8 cellular contexts compared by ENCODE assay signal in the genomic region with DNA sequence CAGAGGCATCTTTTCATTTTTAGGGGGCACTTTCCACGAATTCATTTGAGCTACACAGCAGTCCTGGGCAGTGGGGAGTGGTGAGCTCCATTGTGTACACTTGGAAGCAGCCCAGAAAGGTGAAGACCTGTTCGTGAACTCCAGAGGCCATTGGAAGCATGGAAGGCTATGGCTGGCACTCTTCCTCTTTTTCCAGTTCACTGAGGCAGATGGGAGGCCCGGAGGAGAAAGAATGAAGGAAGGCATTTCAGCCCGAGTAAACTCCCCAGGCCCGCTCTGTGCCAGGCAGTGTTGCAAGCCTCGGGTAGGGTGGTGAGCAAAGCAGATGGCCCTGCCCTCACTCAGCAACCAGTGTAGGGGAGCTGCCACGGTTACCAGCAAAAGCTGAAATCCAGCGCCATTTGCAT. TPM values are rescaled to one million over a fixed set of nuclear protein-coding genes. Genes with fewer than 3 reads are reported as not detected.
A peak's percentile ranks its signal among the peaks of the same experiment; 100 is the strongest.
DNase-seq lines count a peak whose midpoint lies in the region; ATAC-seq and TF ChIP-seq lines count a peak whose summit lies in the region.

No MANE protein-coding gene starts in this region.

- peak; percentile 17 for DNase-seq in Calu3
- peak; percentile 54 for DNase-seq in KBM-7
- no peak for DNase-seq in activated T-helper 1 cell treated with anti-CD3 and anti-CD28 coated beads, Interleukin-12 subunit alpha, Interleukin-12 subunit beta, Interleukin-2, Interleukin-4 antibody, amounts not matched to agents 30 ng/mL and 10 ng/mL and 1 ng/mL, durations not matched to agents 14 hours and 24 hours and 36 hours (ENCODE audit: low spot score)
- no peak for DNase-seq in left ventricle myocardium inferior
- peak; percentile 52 for DNase-seq in prostate gland (ENCODE audit: low spot score)
- DNase-seq in activated CD4-positive, CD25-positive, alpha-beta regulatory T cell (lab: John Stamatoyannopoulos, UW), result no peak

- peak overlapping the region; percentile 38 for H3K27ac Mint-ChIP-seq in Calu3 (ENCODE audit: unreplicated experiment)
- peak overlapping the region; percentile 50 for H3K27ac Mint-ChIP-seq in activated T-helper 1 cell treated with anti-CD3 and anti-CD28 coated beads, Interleukin-12 subunit alpha, Interleukin-12 subunit beta, Interleukin-2, Interleukin-4 antibody, amounts not matched to agents 30 ng/mL and 10 ng/mL and 1 ng/mL, durations not matched to agents 14 hours and 24 hours and 36 hours

- peaks cover 54% of the 10 kb centered on the region for H3K36me3 Mint-ChIP-seq in Calu3 (ENCODE audit: insufficient read depth, unreplicated experiment)
- peaks cover 26% of the 10 kb centered on the region for H3K36me3 Mint-ChIP-seq in activated T-helper 1 cell treated with anti-CD3 and anti-CD28 coated beads, Interleukin-12 subunit alpha, Interleukin-12 subunit beta, Interleukin-2, Interleukin-4 antibody, amounts not matched to agents 30 ng/mL and 10 ng/mL and 1 ng/mL, durations not matched to agents 14 hours and 24 hours and 36 hours (ENCODE audit: low read depth)

- no peak for TF ChIP-seq POLR2A in prostate gland (IDR thresholded peaks at IDR 0.05)

- no peak for TF ChIP-seq CTCF in Calu3 (IDR thresholded peaks at IDR 0.05; ENCODE audit: unreplicated experiment)
- peak; percentile 9 for TF ChIP-seq CTCF in left ventricle myocardium inferior (IDR thresholded peaks at IDR 0.05; ENCODE audit: borderline replicate concordance)
- no peak for TF ChIP-seq CTCF in prostate gland (IDR thresholded peaks at IDR 0.05)

- no peaks in the 10 kb centered on the region for H3K36me3 ChIP-seq in left ventricle myocardium inferior
- no peaks in the 10 kb centered on the region for H3K36me3 ChIP-seq in prostate gland

- in situ Hi-C loops in KBM-7 (cut with MboI; ENCODE audit: low pct_unique_long_range_greater_than_20kb, low sequenced_read_pairs), result no loop called here

- BruUV-seq in Calu3 (replicated peaks; lab: Mats Ljungman, UMichigan), result TSS peak; percentile 60

- H3K9me3 Mint-ChIP-seq in Calu3 (ENCODE audit: low read depth, unreplicated experiment), result no peaks in the 10 kb centered on the region
- H3K9me3 Mint-ChIP-seq in activated T-helper 1 cell treated with anti-CD3 and anti-CD28 coated beads, Interleukin-12 subunit alpha, Interleukin-12 subunit beta, Interleukin-2, Interleukin-4 antibody, amounts not matched to agents 30 ng/mL and 10 ng/mL and 1 ng/mL, durations not matched to agents 14 hours and 24 hours and 36 hours, result no peaks in the 10 kb centered on the region

- H3K9me3 ChIP-seq in left ventricle myocardium inferior (replicated peaks) (no peaks in the 10 kb centered on the region), prostate gland (no peaks in the 10 kb centered on the region)

- peaks cover 44% of the 10 kb centered on the region for H3K4me1 Mint-ChIP-seq in Calu3 (ENCODE audit: low read depth, unreplicated experiment)
- H3K4me1 Mint-ChIP-seq in activated T-helper 1 cell treated with anti-CD3 and anti-CD28 coated beads, Interleukin-12 subunit alpha, Interleukin-12 subunit beta, Interleukin-2, Interleukin-4 antibody, amounts not matched to agents 30 ng/mL and 10 ng/mL and 1 ng/mL, durations not matched to agents 14 hours and 24 hours and 36 hours (ENCODE audit: low read depth), result peaks cover 50% of the 10 kb centered on the region

- H3K27me3 ChIP-seq in left ventricle myocardium inferior (ENCODE audit: low read depth) (peaks cover 9% of the 10 kb centered on the region), prostate gland (replicated peaks; ENCODE audit: insufficient read depth) (no peaks in the 10 kb centered on the region)

- H3K4me3 Mint-ChIP-seq in Calu3 (ENCODE audit: low read depth, unreplicated experiment), result peak overlapping the region; percentile 85
- H3K4me3 Mint-ChIP-seq in activated T-helper 1 cell treated with anti-CD3 and anti-CD28 coated beads, Interleukin-12 subunit alpha, Interleukin-12 subunit beta, Interleukin-2, Interleukin-4 antibody, amounts not matched to agents 30 ng/mL and 10 ng/mL and 1 ng/mL, durations not matched to agents 14 hours and 24 hours and 36 hours, result peak overlapping the region; percentile 96

- ATAC-seq in HG02973 (IDR thresholded peaks at IDR 0.05; ENCODE audit: unreplicated experiment) (no peak), HG03159 (IDR thresholded peaks at IDR 0.05; ENCODE audit: unreplicated experiment) (no peak)

- intact Hi-C loops in Calu3 (cut with micrococcal nuclease; ENCODE audit: unreplicated experiment) (loop anchor here (5.0 kb wide), 1 partner anchor 50 kb away; no protein-coding TSS in a partner anchor), left ventricle myocardium inferior (cut with micrococcal nuclease) (no loop called here), prostate gland (cut with DNase I) (no loop called here)
- intact Hi-C loops in activated T-helper 1 cell treated with anti-CD3 and anti-CD28 coated beads, Interleukin-12 subunit alpha, Interleukin-12 subunit beta, Interleukin-2, Interleukin-4 antibody, amounts not matched to agents 30 ng/mL and 10 ng/mL and 1 ng/mL, durations not matched to agents 14 hours and 24 hours and 36 hours (cut with micrococcal nuclease), result loop anchor here (1.0 to 10.0 kb wide), 8 partner anchors 63 to 941 kb away; a partner anchor contains a TSS

- CTCF ChIA-PET in Calu3 (lab: Charles Lee), result interaction anchor here (0.6 to 2.5 kb wide), 4 partner anchors 30 to 135 kb away, joined by 3 to 8 read pairs (median 7); no protein-coding TSS in a partner anchor

- H3K27me3 Mint-ChIP-seq in Calu3 (ENCODE audit: unreplicated experiment), result no peaks in the 10 kb centered on the region
- peaks cover 12% of the 10 kb centered on the region for H3K27me3 Mint-ChIP-seq in activated T-helper 1 cell treated with anti-CD3 and anti-CD28 coated beads, Interleukin-12 subunit alpha, Interleukin-12 subunit beta, Interleukin-2, Interleukin-4 antibody, amounts not matched to agents 30 ng/mL and 10 ng/mL and 1 ng/mL, durations not matched to agents 14 hours and 24 hours and 36 hours (ENCODE audit: insufficient read depth)

- peak overlapping the region; percentile 74 for H3K4me3 ChIP-seq in left ventricle myocardium inferior
- peak overlapping the region; percentile 73 to 88 for H3K4me3 ChIP-seq in prostate gland

- H3K4me1 ChIP-seq in left ventricle myocardium inferior (peaks cover 21% of the 10 kb centered on the region), prostate gland (replicated peaks) (peaks cover 7% of the 10 kb centered on the region)

- peak overlapping the region; percentile 52 for H3K27ac ChIP-seq in left ventricle myocardium inferior (replicated peaks)
- H3K27ac ChIP-seq in prostate gland, result peak overlapping the region; percentile 44 to 79

- WGBS in prostate gland, result 31% methylated on average over 8 of the region's 8 CpGs

RNA-seq across cellular contexts. Expression of a gene that starts 0.7 kb away (rescaled TPM):
- total RNA-seq in Calu3 (2022) (448 and 469 TPM in 2 replicates), left ventricle myocardium inferior (12.8 TPM), prostate gland (100 to 1,000 TPM; 152 to 154 TPM)
- total RNA-seq in activated T-helper 1 cell treated with anti-CD3 and anti-CD28 coated beads, Interleukin-12 subunit alpha, Interleukin-12 subunit beta, Interleukin-2, Interleukin-4 antibody, amounts not matched to agents 30 ng/mL and 10 ng/mL and 1 ng/mL, durations not matched to agents 14 hours and 24 hours and 36 hours, result 206 and 211 TPM in 2 replicates

Comparison
In these comparisons a context has a peak if more than half of its experiments do, and no peak if none do; other contexts are left out.
1. DNase-seq: peak in Calu3 (single experiment), KBM-7 (single experiment) and prostate gland (single experiment); none in activated T-helper 1 cell treated with anti-CD3 and anti-CD28 coated beads, Interleukin-12 subunit alpha, Interleukin-12 subunit beta, Interleukin-2, Interleukin-4 antibody, amounts not matched to agents 30 ng/mL and 10 ng/mL and 1 ng/mL, durations not matched to agents 14 hours and 24 hours and 36 hours (single experiment), left ventricle myocardium inferior (single experiment) and activated CD4-positive, CD25-positive, alpha-beta regulatory T cell (0 of 4).
2. RNA of a gene that starts 0.7 kb away (total RNA-seq): 448 to 469 TPM in Calu3, 206 to 211 TPM in activated T-helper 1 cell treated with anti-CD3 and anti-CD28 coated beads, Interleukin-12 subunit alpha, Interleukin-12 subunit beta, Interleukin-2, Interleukin-4 antibody, amounts not matched to agents 30 ng/mL and 10 ng/mL and 1 ng/mL, durations not matched to agents 14 hours and 24 hours and 36 hours and 152 to 154 TPM in prostate gland; 12.8 TPM in left ventricle myocardium inferior (single experiment); every median in the first group is over 10 times any median in the second.
3. intact Hi-C loops: an anchor here in Calu3 (5.0 kb wide) and activated T-helper 1 cell treated with anti-CD3 and anti-CD28 coated beads, Interleukin-12 subunit alpha, Interleukin-12 subunit beta, Interleukin-2, Interleukin-4 antibody, amounts not matched to agents 30 ng/mL and 10 ng/mL and 1 ng/mL, durations not matched to agents 14 hours and 24 hours and 36 hours (1.0 to 10.0 kb wide); none called in left ventricle myocardium inferior and prostate gland.